Comparison of ENCODE assay signal across 1 cellular context in genomic region chr22:32579533-32580220, GRCh38.
TF ChIP-seq lines count a peak whose summit lies in the region.

No MANE protein-coding gene starts in this region.

TF ChIP-seq in HepG2, 621 proteins besides CTCF, POLR2A, EP300 and RAD21 (continued from another document and continues in another):
- no peak for TF ChIP-seq NFAT5 (CRISPR knock-in tag; IDR thresholded peaks at IDR 0.05)
- no peak for TF ChIP-seq ZNF281 (CRISPR knock-in tag; IDR thresholded peaks at IDR 0.05; ENCODE audit: borderline replicate concordance)
- no peak for TF ChIP-seq ATRX (CRISPR knock-in tag; IDR thresholded peaks at IDR 0.05; ENCODE audit: borderline replicate concordance)
- 0 out of 2 replicates have a peak, but pooled peaks have one; percentile 58 for TF ChIP-seq PHF21A (CRISPR knock-in tag; IDR thresholded peaks at IDR 0.05)
- TF ChIP-seq ZNF713 (CRISPR knock-in tag; IDR thresholded peaks at IDR 0.05) = no peak
- no peak for TF ChIP-seq ZNF383 (CRISPR knock-in tag; IDR thresholded peaks at IDR 0.05; ENCODE audit: borderline replicate concordance)
- no peak for TF ChIP-seq KDM5A (IDR thresholded peaks at IDR 0.05; ENCODE audit: borderline replicate concordance, low read length)
- TF ChIP-seq ZNF639 (CRISPR knock-in tag; conservative IDR thresholded peaks at IDR 0.05) = no peak
- no peak for TF ChIP-seq GMEB1 (CRISPR knock-in tag; IDR thresholded peaks at IDR 0.05; ENCODE audit: borderline replicate concordance)
- peak; percentile 75; the same call in 1 of the 2 replicates for TF ChIP-seq REPIN1 (CRISPR knock-in tag; IDR thresholded peaks at IDR 0.05; ENCODE audit: borderline replicate concordance, low read depth)
- no peak for TF ChIP-seq CREM (IDR thresholded peaks at IDR 0.05)
- TF ChIP-seq CREM (CRISPR knock-in tag; IDR thresholded peaks at IDR 0.05) = no peak
- no peak for TF ChIP-seq POLR2AphosphoS2 (IDR thresholded peaks at IDR 0.05; ENCODE audit: low read depth, low read length)
- peak; percentile 27; the same call in 1 of the 2 replicates for TF ChIP-seq HNF4G (IDR thresholded peaks at IDR 0.05; ENCODE audit: borderline replicate concordance, low read depth, low read length)
- TF ChIP-seq HNF4G (CRISPR knock-in tag; IDR thresholded peaks at IDR 0.05; ENCODE audit: borderline replicate concordance, low read depth) = 0 out of 2 replicates have a peak, but pooled peaks have one; percentile 43
- TF ChIP-seq AGO2 (optimal IDR thresholded peaks at IDR 0.05; ENCODE audit: low read depth, low read length) = no peak
- no peak for TF ChIP-seq FOXK1 (CRISPR knock-in tag; IDR thresholded peaks at IDR 0.05; ENCODE audit: borderline replicate concordance, low read depth)
- TF ChIP-seq MNT (IDR thresholded peaks at IDR 0.05) = no peak
- no peak for TF ChIP-seq PHF8 (CRISPR knock-in tag; IDR thresholded peaks at IDR 0.05)
- no peak for TF ChIP-seq MBNL3 (CRISPR knock-in tag; conservative IDR thresholded peaks at IDR 0.05)
- TF ChIP-seq REXO4 (CRISPR knock-in tag; IDR thresholded peaks at IDR 0.05; ENCODE audit: borderline replicate concordance) = no peak
- no peak for TF ChIP-seq GFI1 (CRISPR knock-in tag; IDR thresholded peaks at IDR 0.05; ENCODE audit: borderline replicate concordance)
- 0 out of 2 replicates have a peak, but pooled peaks have one; percentile 31 for TF ChIP-seq SP5 (CRISPR knock-in tag; IDR thresholded peaks at IDR 0.05; ENCODE audit: borderline replicate concordance, low read depth)
- no peak for TF ChIP-seq MAFK (conservative IDR thresholded peaks at IDR 0.05 in 1 of 2, IDR thresholded peaks at IDR 0.05 in 1 of 2; ENCODE audit: low read length in 2 of 2)
- 0 out of 2 replicates have a peak, but pooled peaks have one; percentile 45 for TF ChIP-seq ZNF205 (CRISPR knock-in tag; IDR thresholded peaks at IDR 0.05)
- TF ChIP-seq PCBP1 (IDR thresholded peaks at IDR 0.05; ENCODE audit: borderline replicate concordance, low read depth, low read length) = no peak
- TF ChIP-seq RERE (CRISPR knock-in tag; IDR thresholded peaks at IDR 0.05; ENCODE audit: low read depth) = no peak
- peak; percentile 47; the same call in 1 of the 2 replicates for TF ChIP-seq ZHX2 (IDR thresholded peaks at IDR 0.05; ENCODE audit: low read depth)
- no peak for TF ChIP-seq ZHX2 (CRISPR knock-in tag; IDR thresholded peaks at IDR 0.05; ENCODE audit: borderline replicate concordance)
- TF ChIP-seq ZNF510 (CRISPR knock-in tag; IDR thresholded peaks at IDR 0.05; ENCODE audit: low read depth) = no peak
- TF ChIP-seq NR2F2 (IDR thresholded peaks at IDR 0.05; ENCODE audit: borderline replicate concordance, low read depth) = no peak
